Comparison of ENCODE assay signal across 8 cellular contexts in the genomic region with DNA sequence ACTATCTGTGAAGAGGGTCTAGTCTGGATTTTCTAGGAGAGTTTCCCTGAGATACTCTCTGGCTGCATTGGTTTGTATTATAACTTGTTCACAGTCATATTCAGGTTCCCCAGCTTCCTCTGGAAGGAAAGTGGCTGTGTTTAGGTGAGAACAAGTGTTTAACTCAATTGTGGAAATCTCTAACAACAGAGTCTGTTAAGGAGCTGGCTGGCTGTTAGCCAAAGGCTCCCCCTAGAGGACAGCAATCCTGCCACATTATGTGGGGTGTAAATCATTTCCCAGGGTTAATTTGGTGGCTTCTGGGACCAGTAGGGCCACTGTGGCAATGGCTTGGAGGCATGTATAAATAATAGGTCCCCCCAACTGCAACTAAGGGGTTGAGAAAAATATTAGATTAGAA. TPM values are rescaled to one million over a fixed set of nuclear protein-coding genes. Genes with fewer than 3 reads are reported as not detected.
DNase-seq lines count a peak whose midpoint lies in the region; ATAC-seq and TF ChIP-seq lines count a peak whose summit lies in the region.

No MANE protein-coding gene starts in this region.

- DNase-seq in EL = peak; percentile 14
- no peak for DNase-seq in HEK293T (ENCODE audit: extremely low spot score)
- peak; percentile 29 for DNase-seq in UCSD-AML1 (lab: John Stamatoyannopoulos, UW; ENCODE audit: unreplicated experiment)
- DNase-seq in lung (ENCODE audit: low spot score) = no peak
- DNase-seq in T-helper 9 cell = no peak
- no peak for DNase-seq in 8988T
- no peak for DNase-seq in NCI-H187 treated with DMSO at 0.1 percent for 48 hours (lab: John Stamatoyannopoulos, UW)

- peak; percentile 16 for TF ChIP-seq CTCF in lung (IDR thresholded peaks at IDR 0.05; ENCODE audit: control extremely low read depth, extremely low read depth)

- no peaks in the 10 kb centered on the region for H3K4me1 ChIP-seq in lung (ENCODE audit: control insufficient read depth in 2 of 2, insufficient read depth in 2 of 2, low read length in 2 of 2)

- ATAC-seq in lung (ENCODE audit: insufficient read depth, low FRiP score) (no peak), HG03097 (IDR thresholded peaks at IDR 0.05; ENCODE audit: low FRiP score, unreplicated experiment) (no peak)

- no peaks in the 10 kb centered on the region for H3K36me3 ChIP-seq in lung (ENCODE audit: control insufficient read depth in 2 of 2, insufficient read depth in 2 of 2, low read length in 2 of 2)

- H3K9me3 ChIP-seq in lung (ENCODE audit: control insufficient read depth in 2 of 2, insufficient read depth in 1 of 2, low read length in 1 of 2) = peaks cover 0 to 2% of the 10 kb centered on the region in 2 donors

- H3K27ac ChIP-seq in lung (ENCODE audit: low read depth in 1 of 2, low read length in 1 of 2) = no peak overlapping the region

- no peaks in the 10 kb centered on the region for H3K27me3 ChIP-seq in lung (ENCODE audit: control insufficient read depth, insufficient read depth)

- POLR2A ChIA-PET in HEK293T (lab: Yijun Ruan, JAX) = no interaction called here

- no peak overlapping the region for H3K4me3 ChIP-seq in lung

- CTCF ChIA-PET in HEK293T (lab: Yijun Ruan, JAX) = interaction anchor here (0.8 to 1.2 kb wide), 3 partner anchors 12 to 77 kb away, joined by 3 to 5 read pairs (median 3); no protein-coding TSS in a partner anchor

TF ChIP-seq in HEK293T, 16 proteins besides CTCF, POLR2A, EP300 and RAD21:
- TF ChIP-seq, protein P1, sequence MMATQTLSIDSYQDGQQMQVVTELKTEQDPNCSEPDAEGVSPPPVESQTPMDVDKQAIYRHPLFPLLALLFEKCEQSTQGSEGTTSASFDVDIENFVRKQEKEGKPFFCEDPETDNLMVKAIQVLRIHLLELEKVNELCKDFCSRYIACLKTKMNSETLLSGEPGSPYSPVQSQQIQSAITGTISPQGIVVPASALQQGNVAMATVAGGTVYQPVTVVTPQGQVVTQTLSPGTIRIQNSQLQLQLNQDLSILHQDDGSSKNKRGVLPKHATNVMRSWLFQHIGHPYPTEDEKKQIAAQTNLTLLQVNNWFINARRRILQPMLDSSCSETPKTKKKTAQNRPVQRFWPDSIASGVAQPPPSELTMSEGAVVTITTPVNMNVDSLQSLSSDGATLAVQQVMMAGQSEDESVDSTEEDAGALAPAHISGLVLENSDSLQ (IDR thresholded peaks at IDR 0.05) = 0 out of 2 replicates have a peak, but pooled peaks have one; percentile 6
- TF ChIP-seq HDGF (IDR thresholded peaks at IDR 0.05; ENCODE audit: borderline replicate concordance) = no peak

RNA-seq across cellular contexts. Expression of a gene that starts 18.4 kb away (rescaled TPM):
- total RNA-seq in lung = 1 to 10 TPM in 1 of 2 donors, not detected in 1; 2.6 TPM
- 1 to 10 TPM in 1 of 2 donors, under 1 TPM in 1; 0.63 to 1.0 TPM for polyA plus RNA-seq in lung

RNA-seq across cellular contexts. Expression of a gene that starts 32.8 kb away (rescaled TPM):
- 100 to 1,000 TPM in 1 of 2 donors, 10 to 100 TPM in 1; 27.7 to 111 TPM for total RNA-seq in lung
- 10 to 100 TPM; 46.5 to 50.6 TPM for polyA plus RNA-seq in lung

RNA-seq across cellular contexts. Expression of a gene that starts 50.8 kb away (rescaled TPM):
- total RNA-seq in lung = 1 to 10 TPM in 1 of 2 donors, under 1 TPM in 1; 0.88 to 4.4 TPM
- polyA plus RNA-seq in lung = 1 to 10 TPM; 1.4 to 8.6 TPM

Comparison
In these comparisons a context has a peak if more than half of its experiments do, and no peak if none do; other contexts are left out.
1. DNase-seq: peak in EL (single experiment) and UCSD-AML1 (single experiment); none in HEK293T (single experiment), lung (single experiment), T-helper 9 cell (single experiment), 8988T (single experiment) and NCI-H187 treated with DMSO at 0.1 percent for 48 hours (single experiment).